Comparison of ENCODE assay signal across 15 cellular contexts in genomic region chr11:13896175-13896989, GRCh38.
DNase-seq lines count a peak whose midpoint lies in the region; ATAC-seq and TF ChIP-seq lines count a peak whose summit lies in the region.
"Had no signal": no experiment of that assay in that cellular context is flagged by ENCODE, and none has a peak within 500 bp of the region (broad histone marks: within the 10 kb centered on the region; RNA-seq: fewer than 3 reads in every experiment).

No MANE protein-coding gene starts in this region.

- peaks cover 0 to 4% (median 0%) of the 10 kb centered on the region in 4 donors for H3K4me1 ChIP-seq in upper lobe of left lung

- no peaks in the 10 kb centered on the region for H3K9me3 Mint-ChIP-seq in activated CD4-positive, alpha-beta T cell treated with anti-CD3 and anti-CD28 coated beads for 36 hours (ENCODE audit: low read depth)
- H3K9me3 Mint-ChIP-seq: CD8-positive, alpha-beta T cell had no signal

- TF ChIP-seq POLR2A in upper lobe of left lung (IDR thresholded peaks at IDR 0.05): no peak

- WGBS in upper lobe of left lung, 2 donors: 66 to 69% methylated on average over 6 of the region's 6 CpGs

- DNase-seq in HK-2 (ENCODE audit: unreplicated experiment) (peak; percentile 36), cerebellum (ENCODE audit: low spot score) (peak; percentile 28), left lobe of liver (ENCODE audit: low spot score) (peak; percentile 64), upper lobe of left lung (peak in 1 of 2 donors; percentile 82), GM10248 (ENCODE audit: extremely low spot score) (no peak)
- DNase-seq in activated CD4-positive, alpha-beta T cell treated with anti-CD3 and anti-CD28 coated beads for 36 hours: no peak
- DNase-seq: CD8-positive, alpha-beta T cell; GF-D8; NCI-H1105; NCI-H1694; NCI-H226; NCI-H526; SIG-M5 had no signal

- H3K27ac ChIP-seq in upper lobe of left lung: peak overlapping the region in 2 of 4 donors; percentile 7 to 47

- intact Hi-C loops in activated CD4-positive, alpha-beta T cell treated with anti-CD3 and anti-CD28 coated beads for 36 hours (cut with DNase I, micrococcal nuclease): no loop called here

- H3K27me3 Mint-ChIP-seq in activated CD4-positive, alpha-beta T cell treated with anti-CD3 and anti-CD28 coated beads for 36 hours: peaks cover 2% of the 10 kb centered on the region

- peak in 1 of 4 donors; percentile 14 for TF ChIP-seq EP300 in upper lobe of left lung (IDR thresholded peaks at IDR 0.05)

- H3K27ac Mint-ChIP-seq in activated CD4-positive, alpha-beta T cell treated with anti-CD3 and anti-CD28 coated beads for 36 hours: no peak overlapping the region
- H3K27ac Mint-ChIP-seq: CD8-positive, alpha-beta T cell had no signal

- no peak overlapping the region for H3K4me3 ChIP-seq in upper lobe of left lung
- H3K4me3 ChIP-seq: BLaER1 had no signal

- ATAC-seq in left lobe of liver (peak; percentile 99), upper lobe of left lung (ENCODE audit: low FRiP score in 2 of 2) (peak; percentile 44 to 78), GM19351 (IDR thresholded peaks at IDR 0.05; ENCODE audit: unreplicated experiment) (no peak)
- no peak for ATAC-seq in activated CD4-positive, alpha-beta T cell treated with anti-CD3 and anti-CD28 coated beads for 36 hours
- ATAC-seq: CD8-positive, alpha-beta T cell had no signal

- H3K4me1 Mint-ChIP-seq in activated CD4-positive, alpha-beta T cell treated with anti-CD3 and anti-CD28 coated beads for 36 hours: peaks cover 3% of the 10 kb centered on the region

- TF ChIP-seq CTCF in upper lobe of left lung (IDR thresholded peaks at IDR 0.05) (no peak), GM10248 (IDR thresholded peaks at IDR 0.05; ENCODE audit: control extremely low read depth, extremely low read depth, low read depth, missing control alignments) (no peak)

- H3K36me3 ChIP-seq in upper lobe of left lung: no peaks in the 10 kb centered on the region
- H3K36me3 ChIP-seq: BLaER1 had no signal

- H3K4me3 Mint-ChIP-seq in activated CD4-positive, alpha-beta T cell treated with anti-CD3 and anti-CD28 coated beads for 36 hours: no peak overlapping the region
- H3K4me3 Mint-ChIP-seq: CD8-positive, alpha-beta T cell had no signal

- POLR2A ChIA-PET in activated CD4-positive, alpha-beta T cell treated with anti-CD3 and anti-CD28 coated beads for 36 hours (lab: Charles Lee): no interaction called here
- POLR2A ChIA-PET in GM10248 (lab: Yijun Ruan, JAX): no interaction called here

- no peaks in the 10 kb centered on the region for H3K9me3 ChIP-seq in upper lobe of left lung
- H3K9me3 ChIP-seq: BLaER1 had no signal

- H3K36me3 Mint-ChIP-seq in activated CD4-positive, alpha-beta T cell treated with anti-CD3 and anti-CD28 coated beads for 36 hours (ENCODE audit: low read depth): no peaks in the 10 kb centered on the region
- H3K36me3 Mint-ChIP-seq: CD8-positive, alpha-beta T cell had no signal

- H3K27me3 ChIP-seq in upper lobe of left lung: no peaks in the 10 kb centered on the region
- H3K27me3 ChIP-seq: BLaER1 had no signal

- CTCF ChIA-PET in activated CD4-positive, alpha-beta T cell treated with anti-CD3 and anti-CD28 coated beads for 36 hours (lab: Charles Lee): no interaction called here
- CTCF ChIA-PET in GM10248 (lab: Yijun Ruan, JAX): no interaction called here

Comparison
In these comparisons a context has a peak if more than half of its experiments do, and no peak if none do; other contexts are left out.
1. DNase-seq: peak in HK-2 (single experiment), cerebellum (single experiment) and left lobe of liver (single experiment); none in activated CD4-positive, alpha-beta T cell treated with anti-CD3 and anti-CD28 coated beads for 36 hours (single experiment) and GM10248 (single experiment).
2. ATAC-seq: peak in left lobe of liver (single experiment) and upper lobe of left lung (2 of 2); none in GM19351 (single experiment) and activated CD4-positive, alpha-beta T cell treated with anti-CD3 and anti-CD28 coated beads for 36 hours (single experiment).